ENCODE assay signal across 10 cellular contexts in genomic region chr19:13844130-13844631, GRCh38. TPM values are rescaled to one million over a fixed set of nuclear protein-coding genes. Genes with fewer than 3 reads are reported as not detected.
DNase-seq lines count a peak whose midpoint lies in the region; ATAC-seq, FAIRE-seq and TF ChIP-seq lines count a peak whose summit lies in the region.
"Had no signal": no experiment of that assay in that cellular context is flagged by ENCODE, and none has a peak within 500 bp of the region (broad histone marks: within the 10 kb centered on the region; RNA-seq: fewer than 3 reads in every experiment).

No MANE protein-coding gene starts in this region.

- H3K36me3 Mint-ChIP-seq in Calu3 (ENCODE audit: insufficient read depth, unreplicated experiment) = peaks cover 90% of the 10 kb centered on the region

- peak overlapping the region; percentile 86 for H3K4me3 Mint-ChIP-seq in Calu3 (ENCODE audit: low read depth, unreplicated experiment)

- H3K27me3 Mint-ChIP-seq in Calu3 (ENCODE audit: unreplicated experiment) = no peaks in the 10 kb centered on the region

- CTCF ChIA-PET in Calu3 (lab: Charles Lee) = interaction anchor here (0.6 to 1.5 kb wide), 3 partner anchors 14 to 278 kb away, joined by 3 to 4 read pairs (median 4); no protein-coding TSS in a partner anchor

- no peaks in the 10 kb centered on the region for H3K27me3 ChIP-seq in SJSA1 (replicated peaks)
- H3K27me3 ChIP-seq in psoas muscle (ENCODE audit: insufficient read depth in 3 of 3, low read length in 2 of 3) = no peaks in the 10 kb centered on the region

- no TSS peak for BruUV-seq in Calu3 (replicated peaks; lab: Mats Ljungman, UMichigan)

- H3K9me3 Mint-ChIP-seq in Calu3 (ENCODE audit: low read depth, unreplicated experiment) = no peaks in the 10 kb centered on the region

- H3K9me3 ChIP-seq in SJSA1 (replicated peaks) (no peaks in the 10 kb centered on the region; the same call in 1 of the 2 replicates), psoas muscle (no peaks in the 10 kb centered on the region)

- H3K4me3 ChIP-seq in SJSA1 (no peak overlapping the region), psoas muscle (no peak overlapping the region)

- TF ChIP-seq CTCF in Calu3 (IDR thresholded peaks at IDR 0.05; ENCODE audit: unreplicated experiment) = no peak
- TF ChIP-seq CTCF in psoas muscle (IDR thresholded peaks at IDR 0.05) = no peak

- intact Hi-C loops in Calu3 (cut with micrococcal nuclease; ENCODE audit: unreplicated experiment) = no loop called here
- intact Hi-C loops in psoas muscle (cut with DNase I) = loop anchor here in 1 of 2 donors (5.0 kb wide), 1 partner anchor 692 kb away; the partner anchor contains the start of genes IER2 and STX10

- peaks cover 30% of the 10 kb centered on the region for H3K4me1 Mint-ChIP-seq in Calu3 (ENCODE audit: low read depth, unreplicated experiment)

- no peak for FAIRE-seq in H54 (lab: Jason Lieb, UNC)

- DNase-seq in Calu3 = peak; percentile 68
- no peak for DNase-seq in SJSA1 (ENCODE audit: low read depth in 1 of 2, low spot score in 2 of 2)
- no peak for DNase-seq in psoas muscle
- no peak for DNase-seq in NCI-H2081 treated with DMSO at 0.1 percent for 48 hours (lab: John Stamatoyannopoulos, UW)
- DNase-seq in 8988T = no peak
- no peak for DNase-seq in H54 (ENCODE audit: insufficient read length, low spot score)
- no peak for DNase-seq in NCI-H446 (lab: John Stamatoyannopoulos, UW)
- DNase-seq: activated naive CD4-positive, alpha-beta T cell treated with Interleukin-2 at 50 U/mL for 16 hours; NCI-H524 treated with DMSO at 0.1 percent for 48 hours had no signal

- H3K27ac ChIP-seq in SJSA1 (peak overlapping the region; percentile 99), psoas muscle (peak overlapping the region; percentile 100)

- WGBS in psoas muscle, 3 donors = 84 to 89% (median 87%) methylated on average over 7 of the region's 7 CpGs

- H3K4me1 ChIP-seq in SJSA1 (replicated peaks) = peaks cover 62% of the 10 kb centered on the region
- H3K4me1 ChIP-seq in psoas muscle = peaks cover 36% of the 10 kb centered on the region

- TF ChIP-seq POLR2A in H54 (IDR thresholded peaks at IDR 0.05; ENCODE audit: low read depth, low read length) = no peak

- H3K36me3 ChIP-seq in SJSA1 (peaks cover 33% of the 10 kb centered on the region), psoas muscle (ENCODE audit: insufficient read depth in 1 of 2, low read depth in 1 of 2) (no peaks in the 10 kb centered on the region)

- ATAC-seq in esophagus mucosa = peak; percentile 32
- ATAC-seq in psoas muscle = no peak

- peak overlapping the region; percentile 98 for H3K27ac Mint-ChIP-seq in Calu3 (ENCODE audit: unreplicated experiment)

RNA-seq across cellular contexts. Expression of gene NANOS3, which starts 32.8 kb away (rescaled TPM):
- 1.2 TPM in 1 of 2 replicates, not detected in the other for total RNA-seq in Calu3 (2022)
- total RNA-seq in SJSA1 (2014; rRNA removed; shearing (Covaris generic)) = 0.50 TPM in 1 of 2 replicates, not detected in the other
- total RNA-seq in esophagus mucosa = not detected
- not detected for total RNA-seq in psoas muscle
- polyA plus RNA-seq in psoas muscle = not detected

RNA-seq across cellular contexts. Expression of gene ZSWIM4, which starts 48.9 kb away (rescaled TPM):
- total RNA-seq in Calu3 (2022) (10.7 and 11.5 TPM in 2 replicates), esophagus mucosa (10.9 TPM), psoas muscle (1 to 10 TPM; 3.3 to 7.8 (median 4.4) TPM)
- 1.9 and 2.9 TPM in 2 replicates for total RNA-seq in SJSA1 (2014; rRNA removed; shearing (Covaris generic))
- polyA plus RNA-seq in psoas muscle = 1 to 10 TPM in 2 of 3 donors, under 1 TPM in 1; 0.77 to 3.9 (median 1.6) TPM
